12 cellular contexts compared by ENCODE assay signal in genomic region chr1:219317762-219318353, GRCh38.
DNase-seq lines count a peak whose midpoint lies in the region; ATAC-seq and TF ChIP-seq lines count a peak whose summit lies in the region.
"Had no signal": no experiment of that assay in that cellular context is flagged by ENCODE, and none has a peak within 500 bp of the region (broad histone marks: within the 10 kb centered on the region; RNA-seq: fewer than 3 reads in every experiment).

No MANE protein-coding gene starts in this region.

- H3K36me3 ChIP-seq in uterus: no peaks in the 10 kb centered on the region
- no peaks in the 10 kb centered on the region for H3K36me3 ChIP-seq in gastroesophageal sphincter
- H3K36me3 ChIP-seq: SJSA1 had no signal

- H3K27ac ChIP-seq in uterus (no peak overlapping the region), gastroesophageal sphincter (no peak overlapping the region)
- H3K27ac ChIP-seq: SJSA1 had no signal

- no peaks in the 10 kb centered on the region for H3K27me3 ChIP-seq in uterus
- H3K27me3 ChIP-seq in gastroesophageal sphincter: no peaks in the 10 kb centered on the region
- H3K27me3 ChIP-seq: SJSA1 had no signal

- no peak for TF ChIP-seq EP300 in gastroesophageal sphincter (IDR thresholded peaks at IDR 0.05)

- DNase-seq in astrocyte of the spinal cord (ENCODE audit: low read depth, low spot score) (peak; percentile 21), neural crest cell (ENCODE audit: low read depth, low spot score) (no peak), uterus (no peak), Right ventricle myocardium inferior (ENCODE audit: missing footprints) (no peak)
- DNase-seq: activated effector memory CD4-positive, alpha-beta T cell treated with anti-CD3 and anti-CD28 coated beads, Interleukin-2, amount 50 U/mL, for 16 hours; naive B cell had no signal

- peaks cover 11% of the 10 kb centered on the region for H3K9me3 Mint-ChIP-seq in neural crest cell

- TF ChIP-seq POLR2A in uterus (IDR thresholded peaks at IDR 0.05) (no peak), gastroesophageal sphincter (IDR thresholded peaks at IDR 0.05) (no peak)

- in situ Hi-C loops in astrocyte of the spinal cord (cut with HindIII; ENCODE audit: low sequenced_read_pairs): no loop called here

- H3K4me3 Mint-ChIP-seq in neural crest cell: no peak overlapping the region
- H3K4me3 Mint-ChIP-seq: IgD-negative memory B cell, naive B cell had no signal

- WGBS in gastroesophageal sphincter (ENCODE audit: low coverage in 1 of 2), 2 donors: 90 to 92% methylated on average over 3 of the region's 3 CpGs

- peaks cover 10% of the 10 kb centered on the region for H3K36me3 Mint-ChIP-seq in neural crest cell (ENCODE audit: low read depth)

- intact Hi-C loops in uterus (cut with DNase I; ENCODE audit: low total_unique reads) (no loop called here), Right ventricle myocardium inferior (cut with DNase I) (no loop called here)

- H3K9me3 ChIP-seq in uterus (no peaks in the 10 kb centered on the region), gastroesophageal sphincter (peaks cover 0 to 15% (median 0%) of the 10 kb centered on the region in 3 donors)
- H3K9me3 ChIP-seq: SJSA1 had no signal

- peak; percentile 82 for ATAC-seq in GM18508 (IDR thresholded peaks at IDR 0.05; ENCODE audit: insufficient read depth, unreplicated experiment)
- ATAC-seq in HG03175 (IDR thresholded peaks at IDR 0.05; ENCODE audit: unreplicated experiment): peak; percentile 69
- no peak for ATAC-seq in HG03457 (IDR thresholded peaks at IDR 0.05; ENCODE audit: unreplicated experiment)
- ATAC-seq in gastroesophageal sphincter: no peak
- no peak for ATAC-seq in Right ventricle myocardium inferior

- no peaks in the 10 kb centered on the region for H3K27me3 Mint-ChIP-seq in neural crest cell (ENCODE audit: low read depth)
- H3K27me3 Mint-ChIP-seq: IgD-negative memory B cell, naive B cell had no signal

- H3K4me1 ChIP-seq in uterus (no peaks in the 10 kb centered on the region), gastroesophageal sphincter (no peaks in the 10 kb centered on the region)

- TF ChIP-seq CTCF in astrocyte of the spinal cord (IDR thresholded peaks at IDR 0.05; ENCODE audit: low read depth, low read length) (peak; percentile 32), neural crest cell (conservative IDR thresholded peaks at IDR 0.05) (peak; percentile 41), uterus (IDR thresholded peaks at IDR 0.05) (no peak), gastroesophageal sphincter (IDR thresholded peaks at IDR 0.05) (no peak)

- H3K4me3 ChIP-seq in astrocyte of the spinal cord (ENCODE audit: low read depth, low read length): no peak overlapping the region
- no peak overlapping the region for H3K4me3 ChIP-seq in uterus
- no peak overlapping the region for H3K4me3 ChIP-seq in gastroesophageal sphincter
- H3K4me3 ChIP-seq: SJSA1 had no signal

- H3K4me1 Mint-ChIP-seq in neural crest cell: peaks cover 4% of the 10 kb centered on the region
- H3K4me1 Mint-ChIP-seq: naive B cell had no signal

- no peak overlapping the region for H3K27ac Mint-ChIP-seq in neural crest cell (ENCODE audit: unreplicated experiment)
- H3K27ac Mint-ChIP-seq: IgD-negative memory B cell, naive B cell had no signal

Comparison
In these comparisons a context has a peak if more than half of its experiments do, and no peak if none do; other contexts are left out.
1. ATAC-seq: peak in GM18508 (single experiment) and HG03175 (single experiment); none in HG03457 (single experiment), gastroesophageal sphincter (single experiment) and Right ventricle myocardium inferior (single experiment).
2. CTCF ChIP-seq: peak in astrocyte of the spinal cord (single experiment) and neural crest cell (single experiment); none in uterus (0 of 4) and gastroesophageal sphincter (0 of 4).